In genomic region chr11:75450826-75451783, GRCh38 we compare ENCODE assay signal across 1 cellular context.
TF ChIP-seq lines count a peak whose summit lies in the region.

No MANE protein-coding gene starts in this region.

TF ChIP-seq in IMR-90, 13 proteins besides CTCF, POLR2A, EP300 and RAD21 (continued from another document):
- TF ChIP-seq ELK1 (IDR thresholded peaks at IDR 0.05; ENCODE audit: borderline replicate concordance, low read depth, low read length), result no peak
- TF ChIP-seq RFX5 (IDR thresholded peaks at IDR 0.05; ENCODE audit: low read depth, low read length), result no peak
- no peak for TF ChIP-seq BHLHE40 (IDR thresholded peaks at IDR 0.05; ENCODE audit: low read depth, low read length)
- no peak for TF ChIP-seq MXI1 (IDR thresholded peaks at IDR 0.05; ENCODE audit: borderline replicate concordance, low read depth, low read length)
- no peak for TF ChIP-seq CHD1 (IDR thresholded peaks at IDR 0.05; ENCODE audit: low read depth, low read length)
- TF ChIP-seq CEBPB (IDR thresholded peaks at IDR 0.05; ENCODE audit: low read depth, low read length), result no peak
- no peak for TF ChIP-seq MAZ (IDR thresholded peaks at IDR 0.05; ENCODE audit: borderline replicate concordance, low read depth, low read length)
- no peak for TF ChIP-seq RCOR1 (IDR thresholded peaks at IDR 0.05; ENCODE audit: insufficient replicate concordance, low read length)
- no peak for TF ChIP-seq NFE2L2 (IDR thresholded peaks at IDR 0.05; ENCODE audit: low read depth, low read length)
- no peak for TF ChIP-seq FOS (IDR thresholded peaks at IDR 0.05; ENCODE audit: low read depth, low read length)
- TF ChIP-seq USF2 (IDR thresholded peaks at IDR 0.05; ENCODE audit: low read depth, low read length), result no peak
- TF ChIP-seq SMC3 (IDR thresholded peaks at IDR 0.05; ENCODE audit: low read depth, low read length), result no peak
